In the genomic region with DNA sequence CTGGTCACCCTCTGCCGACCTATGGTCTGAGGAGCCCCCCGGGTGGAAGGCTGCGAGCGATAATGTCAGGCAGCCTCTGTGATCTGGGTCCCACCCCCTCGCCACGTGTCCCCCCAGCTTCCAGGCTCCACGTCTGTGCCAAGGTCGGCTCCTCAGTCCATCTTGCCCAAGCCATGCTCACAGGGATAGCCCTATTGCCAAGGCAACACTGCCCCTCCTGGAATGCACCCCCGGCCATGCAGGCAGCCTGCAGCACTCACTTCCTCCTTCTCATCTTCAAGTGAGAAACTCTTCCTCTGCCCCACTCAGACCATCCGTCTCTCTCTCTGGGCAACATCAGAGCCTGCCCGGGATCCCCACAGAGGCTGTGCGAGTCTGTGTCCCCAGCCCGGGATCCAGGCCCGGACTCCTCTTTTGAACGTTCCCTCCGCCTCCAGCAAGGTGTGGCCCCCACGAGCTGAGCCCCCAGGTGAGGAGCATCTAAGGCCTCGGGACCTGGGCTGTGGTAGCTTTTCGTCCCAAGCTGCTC, we compare ENCODE assay signal across 25 cellular contexts.
DNase-seq lines count a peak whose midpoint lies in the region; ATAC-seq and TF ChIP-seq lines count a peak whose summit lies in the region.
"Had no signal": no experiment of that assay in that cellular context is flagged by ENCODE, and none has a peak within 500 bp of the region (broad histone marks: within the 10 kb centered on the region; RNA-seq: fewer than 3 reads in every experiment).

No MANE protein-coding gene starts in this region.

- peaks cover 3% of the 10 kb centered on the region for H3K27me3 Mint-ChIP-seq in activated CD4-positive, alpha-beta memory T cell treated with anti-CD3 and anti-CD28 coated beads, Interleukin-2, amount 10 ng/mL, durations not matched to agents 7 days and 5 days
- peaks cover 15% of the 10 kb centered on the region for H3K27me3 Mint-ChIP-seq in activated CD4-positive, alpha-beta memory T cell treated with anti-CD3 and anti-CD28 coated beads for 36 hours
- peaks cover 12% of the 10 kb centered on the region for H3K27me3 Mint-ChIP-seq in endothelial cell (ENCODE audit: unreplicated experiment)
- H3K27me3 Mint-ChIP-seq in progenitor cell of endocrine pancreas, result peaks cover 35% of the 10 kb centered on the region

- ATAC-seq in HG02870 (IDR thresholded peaks at IDR 0.05; ENCODE audit: unreplicated experiment) (no peak), GM21515 (IDR thresholded peaks at IDR 0.05; ENCODE audit: unreplicated experiment) (no peak), HG03025 (IDR thresholded peaks at IDR 0.05; ENCODE audit: low FRiP score, unreplicated experiment) (no peak)
- ATAC-seq: SK-N-SH treated with all-trans-retinoic acid at 6 μM for 48 hours had no signal

- no peak for TF ChIP-seq CTCF in endothelial cell (IDR thresholded peaks at IDR 0.05; ENCODE audit: unreplicated experiment)
- TF ChIP-seq CTCF in progenitor cell of endocrine pancreas (IDR thresholded peaks at IDR 0.05; ENCODE audit: unreplicated experiment), result no peak

- no peaks in the 10 kb centered on the region for H3K4me1 Mint-ChIP-seq in activated CD4-positive, alpha-beta memory T cell treated with anti-CD3 and anti-CD28 coated beads, Interleukin-2, amount 10 ng/mL, durations not matched to agents 7 days and 5 days
- no peaks in the 10 kb centered on the region for H3K4me1 Mint-ChIP-seq in activated CD4-positive, alpha-beta memory T cell treated with anti-CD3 and anti-CD28 coated beads for 36 hours (ENCODE audit: low read depth)
- peaks cover 14% of the 10 kb centered on the region for H3K4me1 Mint-ChIP-seq in endothelial cell (ENCODE audit: unreplicated experiment)
- H3K4me1 Mint-ChIP-seq in progenitor cell of endocrine pancreas (ENCODE audit: low read depth), result no peaks in the 10 kb centered on the region
- H3K4me1 Mint-ChIP-seq: CD4-positive, alpha-beta memory T cell had no signal

- intact Hi-C loops in activated CD4-positive, alpha-beta memory T cell treated with anti-CD3 and anti-CD28 coated beads for 36 hours (cut with micrococcal nuclease), result no loop called here

- H3K4me3 Mint-ChIP-seq in activated CD4-positive, alpha-beta memory T cell treated with anti-CD3 and anti-CD28 coated beads, Interleukin-2, amount 10 ng/mL, durations not matched to agents 7 days and 5 days, result no peak overlapping the region
- H3K4me3 Mint-ChIP-seq in activated CD4-positive, alpha-beta memory T cell treated with anti-CD3 and anti-CD28 coated beads for 36 hours, result no peak overlapping the region
- H3K4me3 Mint-ChIP-seq in endothelial cell (ENCODE audit: unreplicated experiment), result no peak overlapping the region
- H3K4me3 Mint-ChIP-seq in progenitor cell of endocrine pancreas (ENCODE audit: low read depth), result no peak overlapping the region
- H3K4me3 Mint-ChIP-seq: CD4-positive, alpha-beta memory T cell; H9 had no signal

- no peaks in the 10 kb centered on the region for H3K36me3 Mint-ChIP-seq in activated CD4-positive, alpha-beta memory T cell treated with anti-CD3 and anti-CD28 coated beads, Interleukin-2, amount 10 ng/mL, durations not matched to agents 7 days and 5 days (ENCODE audit: low read depth)
- H3K36me3 Mint-ChIP-seq in activated CD4-positive, alpha-beta memory T cell treated with anti-CD3 and anti-CD28 coated beads for 36 hours, result no peaks in the 10 kb centered on the region
- H3K36me3 Mint-ChIP-seq in endothelial cell (ENCODE audit: low read depth, unreplicated experiment), result no peaks in the 10 kb centered on the region
- no peaks in the 10 kb centered on the region for H3K36me3 Mint-ChIP-seq in progenitor cell of endocrine pancreas (ENCODE audit: insufficient read depth)
- H3K36me3 Mint-ChIP-seq: CD4-positive, alpha-beta memory T cell had no signal

- CTCF ChIA-PET in activated CD4-positive, alpha-beta memory T cell treated with anti-CD3 and anti-CD28 coated beads, Interleukin-2, amount 10 ng/mL, durations not matched to agents 7 days and 5 days (lab: Charles Lee), result no interaction called here
- CTCF ChIA-PET in activated CD4-positive, alpha-beta memory T cell treated with anti-CD3 and anti-CD28 coated beads for 36 hours (lab: Charles Lee), result interaction anchor here (1.1 kb wide), 1 partner anchor 8 kb away, joined by 4 read pairs; no protein-coding TSS in a partner anchor

- DNase-seq in activated CD4-positive, alpha-beta memory T cell treated with anti-CD3 and anti-CD28 coated beads, Interleukin-2, amount 10 ng/mL, durations not matched to agents 7 days and 5 days, result peak; percentile 14
- DNase-seq in activated CD4-positive, alpha-beta memory T cell treated with anti-CD3 and anti-CD28 coated beads for 36 hours, result no peak
- no peak for DNase-seq in endothelial cell (ENCODE audit: low spot score)
- no peak for DNase-seq in progenitor cell of endocrine pancreas (ENCODE audit: low spot score, unreplicated experiment)
- DNase-seq: 8988T; C1 segment of cervical spinal cord; Caco-2; CD4-positive, alpha-beta memory T cell; DMS 273 treated with DMSO at 0.1 percent for 48 hours; DMS79; EL; GDM1; H9; KBM-7; MG63; NCI-H1105 treated with DMSO at 0.1 percent for 48 hours; NCI-H2029; NCI-H446; NCI-H524 treated with DMSO at 0.1 percent for 48 hours; NCI-H774; SIG-M5 had no signal

- no peak overlapping the region for H3K27ac Mint-ChIP-seq in activated CD4-positive, alpha-beta memory T cell treated with anti-CD3 and anti-CD28 coated beads, Interleukin-2, amount 10 ng/mL, durations not matched to agents 7 days and 5 days
- no peak overlapping the region for H3K27ac Mint-ChIP-seq in activated CD4-positive, alpha-beta memory T cell treated with anti-CD3 and anti-CD28 coated beads for 36 hours
- peak overlapping the region; percentile 12 for H3K27ac Mint-ChIP-seq in endothelial cell (ENCODE audit: unreplicated experiment)
- H3K27ac Mint-ChIP-seq in progenitor cell of endocrine pancreas, result peak overlapping the region; percentile 46
- H3K27ac Mint-ChIP-seq: CD4-positive, alpha-beta memory T cell; H9 had no signal

- POLR2A ChIA-PET in activated CD4-positive, alpha-beta memory T cell treated with anti-CD3 and anti-CD28 coated beads, Interleukin-2, amount 10 ng/mL, durations not matched to agents 7 days and 5 days (lab: Charles Lee), result no interaction called here
- POLR2A ChIA-PET in activated CD4-positive, alpha-beta memory T cell treated with anti-CD3 and anti-CD28 coated beads for 36 hours (lab: Charles Lee), result no interaction called here

- no peaks in the 10 kb centered on the region for H3K9me3 Mint-ChIP-seq in activated CD4-positive, alpha-beta memory T cell treated with anti-CD3 and anti-CD28 coated beads, Interleukin-2, amount 10 ng/mL, durations not matched to agents 7 days and 5 days
- peaks cover 2% of the 10 kb centered on the region for H3K9me3 Mint-ChIP-seq in activated CD4-positive, alpha-beta memory T cell treated with anti-CD3 and anti-CD28 coated beads for 36 hours
- H3K9me3 Mint-ChIP-seq in endothelial cell (ENCODE audit: unreplicated experiment) (no peaks in the 10 kb centered on the region), progenitor cell of endocrine pancreas (ENCODE audit: low read depth) (peaks cover 6% of the 10 kb centered on the region)

Comparison
In these comparisons a context has a peak if more than half of its experiments do, and no peak if none do; other contexts are left out.
1. H3K27ac Mint-ChIP-seq: peak in endothelial cell (single experiment) and progenitor cell of endocrine pancreas (single experiment); none in activated CD4-positive, alpha-beta memory T cell treated with anti-CD3 and anti-CD28 coated beads, Interleukin-2, amount 10 ng/mL, durations not matched to agents 7 days and 5 days (single experiment) and activated CD4-positive, alpha-beta memory T cell treated with anti-CD3 and anti-CD28 coated beads for 36 hours (single experiment).